26 cellular contexts compared by ENCODE assay signal in genomic region chr3:150790621-150791020, GRCh38.
"Had no signal": no experiment of that assay in that cellular context is flagged by ENCODE, and none has a peak within 500 bp of the region (broad histone marks: within the 10 kb centered on the region; RNA-seq: fewer than 3 reads in every experiment).

No MANE protein-coding gene starts in this region.

- FAIRE-seq: urothelium cell line had no signal

- ATAC-seq: effector memory CD8-positive, alpha-beta T cell; gastrocnemius medialis; left ventricle myocardium superior; naive thymus-derived CD4-positive, alpha-beta T cell; right cardiac atrium had no signal

- H3K27me3 ChIP-seq: gastrocnemius medialis, tibial nerve had no signal

- H3K27ac ChIP-seq: gastrocnemius medialis, spleen, tibial nerve had no signal

- H3K4me1 ChIP-seq: gastrocnemius medialis had no signal

- H3K36me3 ChIP-seq: gastrocnemius medialis, spleen, tibial nerve had no signal

- H3K4me3 ChIP-seq: gastrocnemius medialis, spleen, tibial nerve had no signal

- DNase-seq: activated CD4-positive, alpha-beta memory T cell treated with anti-CD3 and anti-CD28 coated beads for 36 hours; activated CD4-positive, alpha-beta T cell treated with anti-CD3 and anti-CD28 coated beads, Interleukin-2, amount 10 ng/mL, durations not matched to agents 24 days and 14 days; activated CD4-positive, CD25-positive, alpha-beta regulatory T cell treated with anti-CD3 and anti-CD28 coated beads, Interleukin-2, amount 50 U/mL, for 72 hours; activated CD8-positive, alpha-beta memory T cell treated with anti-CD3 and anti-CD28 coated beads, Interleukin-2, amount 50 U/mL, for 4 hours; activated gamma-delta T cell; activated naive CD4-positive, alpha-beta T cell treated with anti-CD3 and anti-CD28 coated beads, Interleukin-2, amount 10 ng/mL, durations not matched to agents 7 days and 5 days; activated naive CD8-positive, alpha-beta T cell treated with anti-CD3 and anti-CD28 coated beads, Interleukin-2, amount 10 ng/mL, durations not matched to agents 7 days and 5 days; activated T-cell treated with anti-CD3 and anti-CD28 coated beads, Interleukin-2, amount 50 U/mL, for 1 hour; amygdala; caudate nucleus; cortex of kidney; effector memory CD8-positive, alpha-beta T cell; erythroblast; gastrocnemius medialis; glutamatergic neuron; islet precursor cell; left ventricle myocardium superior; midbrain; naive thymus-derived CD4-positive, alpha-beta T cell; right cardiac atrium; spleen; stimulated activated CD4-positive, alpha-beta T cell treated with anti-CD3 and anti-CD28 coated beads, Interleukin-2, amount 100 ng/mL, for 48 hours; stimulated activated naive CD4-positive, alpha-beta T cell treated with Interleukin-2 at 50 U/mL for 16 hours; T-helper 9 cell had no signal

- H3K9me3 ChIP-seq: gastrocnemius medialis, spleen had no signal
